Comparison of ENCODE assay signal across 17 cellular contexts in the genomic region with DNA sequence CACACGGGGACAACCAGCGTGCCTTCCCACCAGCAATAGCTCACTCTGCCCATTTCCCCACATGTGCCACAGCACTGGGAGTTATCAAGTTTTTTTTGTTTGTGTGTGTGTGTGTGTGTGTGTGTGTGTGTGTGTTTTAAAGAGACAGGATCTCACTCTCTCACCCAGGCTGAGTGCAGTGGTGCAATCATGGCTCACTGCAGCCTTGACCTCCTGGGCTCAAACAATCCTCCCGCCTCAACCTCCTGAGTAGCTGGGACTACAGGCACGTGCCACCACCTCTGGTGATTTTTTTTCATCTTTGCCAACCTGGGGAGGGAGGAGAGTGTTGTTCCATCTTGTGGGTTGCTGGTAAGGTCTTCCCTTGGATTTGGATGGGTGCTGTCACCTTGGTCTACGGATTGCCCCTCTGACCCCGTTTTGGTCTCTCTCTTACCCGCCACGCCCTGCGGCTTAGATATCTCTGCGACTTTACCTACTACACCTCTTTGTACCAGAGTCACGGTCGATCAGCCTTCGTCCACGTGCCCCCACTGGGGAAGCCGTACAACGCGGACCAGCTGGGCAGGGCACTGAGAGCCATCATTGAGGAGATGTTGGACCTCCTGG. TPM values are rescaled to one million over a fixed set of nuclear protein-coding genes. Genes with fewer than 3 reads are reported as not detected.
DNase-seq lines count a peak whose midpoint lies in the region; ATAC-seq and TF ChIP-seq lines count a peak whose summit lies in the region.
"Had no signal": no experiment of that assay in that cellular context is flagged by ENCODE, and none has a peak within 500 bp of the region (broad histone marks: within the 10 kb centered on the region; RNA-seq: fewer than 3 reads in every experiment).

No MANE protein-coding gene starts in this region.

- H3K9me2 ChIP-seq in SK-N-SH, result no peaks in the 10 kb centered on the region

- CTCF ChIA-PET in SK-N-SH (lab: Yijun Ruan, JAX), result interaction anchor here (1.4 to 7.5 kb wide), 4 partner anchors 13 to 48 kb away, joined by 3 to 66 read pairs (median 28); no protein-coding TSS in a partner anchor
- CTCF ChIA-PET in CD4-positive, alpha-beta T cell (lab: Charles Lee), result interaction anchor here (1.1 kb wide), 1 partner anchor 25 kb away, joined by 3 read pairs; no protein-coding TSS in a partner anchor

- H3K36me3 ChIP-seq in SK-N-SH (replicated peaks in 1 of 2; ENCODE audit: control insufficient read depth in 1 of 2, insufficient read depth in 2 of 2, low read length in 1 of 2), result peaks cover 0 to 13% of the 10 kb centered on the region in 2 experiments
- H3K36me3 ChIP-seq in upper lobe of left lung, result peaks cover 0 to 39% (median 12%) of the 10 kb centered on the region in 4 donors

- no peak for ATAC-seq in SK-N-SH treated with all-trans-retinoic acid at 6 μM for 48 hours
- peak; percentile 17 for ATAC-seq in left colon
- ATAC-seq in upper lobe of left lung (ENCODE audit: low FRiP score in 2 of 2), result no peak
- ATAC-seq in CD4-positive, alpha-beta T cell (ENCODE audit: poor library complexity), result no peak

- TF ChIP-seq POLR2A in upper lobe of left lung (IDR thresholded peaks at IDR 0.05), result no peak

- no peak overlapping the region for H3K27ac Mint-ChIP-seq in CD4-positive, alpha-beta T cell
- H3K27ac Mint-ChIP-seq: activated T-helper 1 cell treated with anti-CD3 and anti-CD28 coated beads, Interleukin-12 subunit alpha, Interleukin-12 subunit beta, Interleukin-2, Interleukin-4 antibody, amounts not matched to agents 30 ng/mL and 10 ng/mL and 1 ng/mL, durations not matched to agents 14 hours and 24 hours and 36 hours; T-helper 2 cell treated with Interferon-gamma antibody and Interleukin-4, amounts not matched to agents 5 μg/mL and 100 μg/mL, for 36 hours had no signal

- no peak overlapping the region for H2AFZ ChIP-seq in SK-N-SH (ENCODE audit: low read depth)

- POLR2A ChIA-PET in SK-N-SH (lab: Yijun Ruan, JAX), result interaction anchor here (0.6 to 1.1 kb wide), 2 partner anchors 12 to 278 kb away, joined by 3 to 5 read pairs; no protein-coding TSS in a partner anchor
- POLR2A ChIA-PET in CD4-positive, alpha-beta T cell (lab: Charles Lee), result no interaction called here

- no peaks in the 10 kb centered on the region for H3K9me3 ChIP-seq in SK-N-SH
- H3K9me3 ChIP-seq in upper lobe of left lung, result no peaks in the 10 kb centered on the region
- no peaks in the 10 kb centered on the region for H3K9me3 ChIP-seq in CD4-positive, alpha-beta T cell (ENCODE audit: control insufficient read depth, low read length)

- no peak overlapping the region for H3K9ac ChIP-seq in SK-N-SH

- no peaks in the 10 kb centered on the region for H3K9me3 Mint-ChIP-seq in CD4-positive, alpha-beta T cell
- H3K9me3 Mint-ChIP-seq: activated T-helper 1 cell treated with anti-CD3 and anti-CD28 coated beads, Interleukin-12 subunit alpha, Interleukin-12 subunit beta, Interleukin-2, Interleukin-4 antibody, amounts not matched to agents 30 ng/mL and 10 ng/mL and 1 ng/mL, durations not matched to agents 14 hours and 24 hours and 36 hours; T-helper 2 cell treated with Interferon-gamma antibody and Interleukin-4, amounts not matched to agents 5 μg/mL and 100 μg/mL, for 36 hours had no signal

- no peaks in the 10 kb centered on the region for H3K4me1 Mint-ChIP-seq in CD4-positive, alpha-beta T cell (ENCODE audit: low read depth)

- H4K20me1 ChIP-seq in SK-N-SH (ENCODE audit: insufficient read depth), result no peaks in the 10 kb centered on the region

- 95% methylated on average over 17 of the region's 17 CpGs for WGBS in SK-N-SH (ENCODE audit: low lambda C conversion rate)
- 93 to 94% methylated on average over 17 of the region's 17 CpGs for WGBS in upper lobe of left lung, 2 donors

- H3K27ac ChIP-seq in SK-N-SH (ENCODE audit: low read depth in 2 of 2, low read length in 1 of 2) (peak overlapping the region; percentile 96 to 98; a peak in 3 of 4 replicates), upper lobe of left lung (peak overlapping the region in 3 of 4 donors; percentile 81 to 85 (median 84))
- no peak overlapping the region for H3K27ac ChIP-seq in CD4-positive, alpha-beta T cell (ENCODE audit: low read depth, low read length)
- H3K27ac ChIP-seq: HL-60 had no signal

- H3K79me2 ChIP-seq in SK-N-SH (ENCODE audit: insufficient read depth), result no peaks in the 10 kb centered on the region

- H3K4me2 ChIP-seq in SK-N-SH, result no peak overlapping the region

- peaks cover 63% of the 10 kb centered on the region for H3K36me3 Mint-ChIP-seq in CD4-positive, alpha-beta T cell (ENCODE audit: low read depth)

- H3F3A ChIP-seq in SK-N-SH (replicated peaks; ENCODE audit: insufficient read depth), result peaks cover 21% of the 10 kb centered on the region

- no peak for TF ChIP-seq EP300 in SK-N-SH (IDR thresholded peaks at IDR 0.05; ENCODE audit: borderline replicate concordance in 1 of 2, low read depth in 1 of 2, low read length in 1 of 2)
- no peak for TF ChIP-seq EP300 in upper lobe of left lung (IDR thresholded peaks at IDR 0.05)

- DNase-seq in SK-N-SH, result no peak
- no peak for DNase-seq in left colon
- DNase-seq in upper lobe of left lung, result no peak
- DNase-seq in CD4-positive, alpha-beta T cell, result no peak
- DNase-seq in A172 (ENCODE audit: low spot score), result no peak
- DNase-seq: activated CD4-positive, alpha-beta T cell treated with anti-CD3 and anti-CD28 coated beads for 4 hours; aorta; dorsolateral prefrontal cortex; mammary epithelial cell; NCI-H2107; NCI-H774; occipital lobe had no signal

- TF ChIP-seq CTCF in SK-N-SH (IDR thresholded peaks at IDR 0.05), result no peak
- TF ChIP-seq CTCF in upper lobe of left lung (IDR thresholded peaks at IDR 0.05), result no peak
- no peak for TF ChIP-seq CTCF in CD4-positive, alpha-beta T cell (IDR thresholded peaks at IDR 0.05)

- H3K27me3 ChIP-seq in SK-N-SH (ENCODE audit: insufficient read depth), result no peaks in the 10 kb centered on the region
- no peaks in the 10 kb centered on the region for H3K27me3 ChIP-seq in upper lobe of left lung
- no peaks in the 10 kb centered on the region for H3K27me3 ChIP-seq in CD4-positive, alpha-beta T cell (ENCODE audit: control insufficient read depth, insufficient read depth, low read length)
- H3K27me3 ChIP-seq: dorsolateral prefrontal cortex had no signal

- H3K4me1 ChIP-seq in SK-N-SH (ENCODE audit: control insufficient read depth in 1 of 2, insufficient read depth in 2 of 2, low read depth in 1 of 2, low read length in 1 of 2) (peaks cover 20 to 23% of the 10 kb centered on the region in 2 experiments; a peak in 3 of 4 replicates), upper lobe of left lung (peaks cover 20 to 23% (median 21%) of the 10 kb centered on the region in 4 donors)

- intact Hi-C loops in left colon (cut with DNase I, micrococcal nuclease), result no loop called here
- intact Hi-C loops in CD4-positive, alpha-beta T cell (cut with DNase I, micrococcal nuclease), result no loop called here

- TF ChIP-seq RAD21 in SK-N-SH (IDR thresholded peaks at IDR 0.05; ENCODE audit: low read length), result no peak

- no peaks in the 10 kb centered on the region for H3K27me3 Mint-ChIP-seq in CD4-positive, alpha-beta T cell

- H3K4me3 Mint-ChIP-seq in CD4-positive, alpha-beta T cell, result no peak overlapping the region
- H3K4me3 Mint-ChIP-seq: activated T-helper 1 cell treated with anti-CD3 and anti-CD28 coated beads, Interleukin-12 subunit alpha, Interleukin-12 subunit beta, Interleukin-2, Interleukin-4 antibody, amounts not matched to agents 30 ng/mL and 10 ng/mL and 1 ng/mL, durations not matched to agents 14 hours and 24 hours and 36 hours; T-helper 2 cell treated with Interferon-gamma antibody and Interleukin-4, amounts not matched to agents 5 μg/mL and 100 μg/mL, for 36 hours had no signal

- H3K4me3 ChIP-seq in SK-N-SH (ENCODE audit: low read depth in 2 of 2, low read length in 1 of 2) (no peak overlapping the region), upper lobe of left lung (no peak overlapping the region)
- H3K4me3 ChIP-seq: dorsolateral prefrontal cortex had no signal

TF ChIP-seq in SK-N-SH, 30 proteins besides CTCF, POLR2A, EP300 and RAD21 (continues in another document):
- TF ChIP-seq POLR2AphosphoS5 (IDR thresholded peaks at IDR 0.05; ENCODE audit: low read depth, low read length), result no peak

RNA-seq across cellular contexts. Expression of gene PGPEP1, which starts 22.6 kb away (rescaled TPM):
- polyA plus RNA-seq in SK-N-SH (2012; rRNA removed), result 13.8 and 13.9 TPM in 2 replicates
- polyA plus RNA-seq in SK-N-SH (2012; cell fraction: cytosol; rRNA removed), result 6.6 and 6.9 TPM in 2 replicates
- polyA plus RNA-seq in SK-N-SH (2012; cell fraction: nucleus; rRNA removed), result 29.5 and 30.2 TPM in 2 replicates
- total RNA-seq in left colon (100 to 1,000 TPM; 105 to 109 TPM), upper lobe of left lung (10 to 100 TPM; 15.5 to 42.8 (median 28.1) TPM)
- total RNA-seq in CD4-positive, alpha-beta T cell, result 10 to 100 TPM; 24.4 to 25.9 TPM
- 14.6 and 19.1 TPM in 2 replicates for total RNA-seq in A172 (2014; rRNA removed; shearing (Covaris generic))

RNA-seq across cellular contexts. Expression of gene GDF15, which starts 22.9 kb away (rescaled TPM):
- polyA plus RNA-seq in SK-N-SH (2012; rRNA removed), result 74.1 and 129 TPM in 2 replicates
- 48.5 and 76.8 TPM in 2 replicates for polyA plus RNA-seq in SK-N-SH (2012; cell fraction: cytosol; rRNA removed)
- 193 and 251 TPM in 2 replicates for polyA plus RNA-seq in SK-N-SH (2012; cell fraction: nucleus; rRNA removed)
- total RNA-seq in left colon (10 to 100 TPM; 32.2 to 87.6 TPM), upper lobe of left lung (100 to 1,000 TPM in 2 of 6 donors, 10 to 100 TPM in 4; 42.5 to 126 (median 68.7) TPM)
- not detected for total RNA-seq in CD4-positive, alpha-beta T cell
- total RNA-seq in A172 (2014; rRNA removed; shearing (Covaris generic)), result 89.8 and 93.9 TPM in 2 replicates
- total RNA-seq: activated T-helper 1 cell treated with anti-CD3 and anti-CD28 coated beads, Interleukin-12 subunit alpha, Interleukin-12 subunit beta, Interleukin-2, Interleukin-4 antibody, amounts not matched to agents 30 ng/mL and 10 ng/mL and 1 ng/mL, durations not matched to agents 14 hours and 24 hours and 36 hours; occipital lobe had no signal

RNA-seq across cellular contexts. Expression of gene LRRC25, which starts 34.4 kb away (rescaled TPM):
- not detected in 2 replicates for polyA plus RNA-seq in SK-N-SH (2012; rRNA removed)
- not detected in 2 replicates for polyA plus RNA-seq in SK-N-SH (2012; cell fraction: cytosol; rRNA removed)
- polyA plus RNA-seq in SK-N-SH (2012; cell fraction: nucleus; rRNA removed), result not detected in 2 replicates
- 1 to 10 TPM in 1 of 2 donors, under 1 TPM in 1; 0.79 to 5.1 TPM for total RNA-seq in left colon
- 10 to 100 TPM in 4 of 6 donors, 1 to 10 TPM in 2; 4.0 to 49.4 (median 24.0) TPM for total RNA-seq in upper lobe of left lung
- under 1 TPM; 0.82 to 0.92 TPM for total RNA-seq in CD4-positive, alpha-beta T cell
- total RNA-seq in A172 (2014; rRNA removed; shearing (Covaris generic)), result 0.07 TPM in 1 of 2 replicates, not detected in the other
- total RNA-seq: activated T-helper 1 cell treated with anti-CD3 and anti-CD28 coated beads, Interleukin-12 subunit alpha, Interleukin-12 subunit beta, Interleukin-2, Interleukin-4 antibody, amounts not matched to agents 30 ng/mL and 10 ng/mL and 1 ng/mL, durations not matched to agents 14 hours and 24 hours and 36 hours; M059J; mammary epithelial cell had no signal
- polyA plus RNA-seq: mammary epithelial cell had no signal

RNA-seq across cellular contexts. Expression of gene LSM4, which starts 40.2 kb away (rescaled TPM):
- 235 and 277 TPM in 2 replicates for polyA plus RNA-seq in SK-N-SH (2012; rRNA removed)
- polyA plus RNA-seq in SK-N-SH (2012; cell fraction: cytosol; rRNA removed), result 193 and 249 TPM in 2 replicates
- 104 and 192 TPM in 2 replicates for polyA plus RNA-seq in SK-N-SH (2012; cell fraction: nucleus; rRNA removed)
- total RNA-seq in left colon, result 100 to 1,000 TPM; 106 to 148 TPM
- total RNA-seq in upper lobe of left lung, result 100 to 1,000 TPM in 4 of 6 donors, 10 to 100 TPM in 2; 39.8 to 147 (median 107) TPM
- 10 to 100 TPM; 40.2 to 47.4 TPM for total RNA-seq in CD4-positive, alpha-beta T cell
- total RNA-seq in A172 (2014; rRNA removed; shearing (Covaris generic)), result 403 and 478 TPM in 2 replicates

RNA-seq across cellular contexts. Expression of gene SSBP4, which starts 56.2 kb away (rescaled TPM):
- 22.5 and 24.9 TPM in 2 replicates for polyA plus RNA-seq in SK-N-SH (2012; rRNA removed)
- 12.4 and 23.4 TPM in 2 replicates for polyA plus RNA-seq in SK-N-SH (2012; cell fraction: cytosol; rRNA removed)
- 89.0 and 178 TPM in 2 replicates for polyA plus RNA-seq in SK-N-SH (2012; cell fraction: nucleus; rRNA removed)
- 10 to 100 TPM; 37.4 to 50.7 TPM for total RNA-seq in left colon
- 100 to 1,000 TPM in 1 of 6 donors, 10 to 100 TPM in 5; 52.0 to 157 (median 84.1) TPM for total RNA-seq in upper lobe of left lung
- 10 to 100 TPM; 44.0 to 50.9 TPM for total RNA-seq in CD4-positive, alpha-beta T cell
- 88.7 and 127 TPM in 2 replicates for total RNA-seq in A172 (2014; rRNA removed; shearing (Covaris generic))

Comparison
In these comparisons a context has a peak if more than half of its experiments do, and no peak if none do; other contexts are left out.
1. RNA of gene GDF15, which starts 22.9 kb away (total RNA-seq): 89.8 to 93.9 TPM in A172, 32.2 to 87.6 TPM in left colon and 42.5 to 126 TPM in upper lobe of left lung; not detected in CD4-positive, alpha-beta T cell; every median in the first group is over 10 times any median in the second.